ENCODE assay signal across 1 cellular context in genomic region chr19:38250821-38251563, GRCh38.
TF ChIP-seq lines count a peak whose summit lies in the region.

No MANE protein-coding gene starts in this region.

TF ChIP-seq in endothelial cell of umbilical vein, 7 proteins besides CTCF, POLR2A, EP300 and RAD21 (continued from another document):
- no peak for TF ChIP-seq MAX (IDR thresholded peaks at IDR 0.05; ENCODE audit: insufficient read depth, insufficient read length)
- TF ChIP-seq FOS (IDR thresholded peaks at IDR 0.05; ENCODE audit: borderline replicate concordance, insufficient read depth, low read length) = no peak
- TF ChIP-seq JUN (IDR thresholded peaks at IDR 0.05; ENCODE audit: borderline replicate concordance, insufficient read depth, insufficient read length, low read depth) = no peak
- TF ChIP-seq GATA2 (IDR thresholded peaks at IDR 0.05; ENCODE audit: insufficient read depth, insufficient read length, low read depth, low read length) = no peak
